ENCODE assay signal across 11 cellular contexts in the genomic region with DNA sequence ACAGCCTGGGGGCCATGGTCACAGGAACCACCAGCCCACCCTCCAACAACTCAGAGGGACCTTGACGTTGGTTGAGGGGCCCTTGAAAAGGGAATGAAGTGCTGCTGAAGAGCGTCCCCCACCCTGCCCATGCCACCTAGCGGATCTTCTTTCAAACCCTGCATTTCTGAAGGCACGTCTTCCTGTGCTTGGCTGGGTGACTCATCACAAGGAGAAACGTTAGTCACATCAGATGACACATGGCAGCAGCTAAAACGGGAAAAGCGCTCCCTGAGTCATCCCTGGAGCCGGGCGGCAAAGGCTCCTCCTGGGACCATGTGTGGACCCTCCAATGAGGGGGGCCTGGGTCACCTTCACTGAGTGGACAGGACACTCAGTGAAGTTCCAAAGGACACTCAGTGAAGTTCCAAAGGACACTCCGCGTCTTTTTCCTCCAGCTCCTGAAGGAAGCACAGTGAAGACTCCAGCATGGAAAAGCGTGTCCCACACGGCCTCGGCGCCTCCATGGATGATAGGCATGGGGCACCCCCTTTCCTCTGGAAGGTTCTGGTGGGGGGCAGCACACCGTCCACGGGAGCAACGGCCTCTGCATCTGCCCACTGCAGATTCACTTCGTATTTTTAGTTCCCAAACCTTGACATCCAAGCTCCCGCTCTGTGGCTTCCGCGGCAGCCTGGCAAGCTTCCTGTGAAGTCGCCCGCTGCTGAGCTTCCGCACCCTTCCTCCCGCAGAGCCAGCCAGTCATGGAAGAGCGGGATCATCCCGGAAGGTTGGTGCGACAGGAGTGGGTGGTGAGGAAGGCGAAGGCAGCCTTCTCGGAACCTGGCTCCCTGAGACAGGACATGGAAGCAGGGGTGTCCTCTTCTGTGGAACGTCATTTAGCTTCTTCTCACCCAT.
DNase-seq lines count a peak whose midpoint lies in the region; ATAC-seq, FAIRE-seq and TF ChIP-seq lines count a peak whose summit lies in the region.
"Had no signal": no experiment of that assay in that cellular context is flagged by ENCODE, and none has a peak within 500 bp of the region (broad histone marks: within the 10 kb centered on the region; RNA-seq: fewer than 3 reads in every experiment).

No MANE protein-coding gene starts in this region.

- no peaks in the 10 kb centered on the region for H3K27me3 Mint-ChIP-seq in activated CD8-positive, alpha-beta memory T cell treated with anti-CD3 and anti-CD28 coated beads, Interleukin-2, amount 10 ng/mL, durations not matched to agents 7 days and 5 days

- CTCF ChIA-PET in activated CD8-positive, alpha-beta memory T cell treated with anti-CD3 and anti-CD28 coated beads, Interleukin-2, amount 10 ng/mL, durations not matched to agents 7 days and 5 days (lab: Charles Lee), result no interaction called here
- CTCF ChIA-PET in HEK293T (lab: Yijun Ruan, JAX), result interaction anchor here (0.6 kb wide), 3 partner anchors 125 to 1991 kb away, joined by 3 read pairs; no protein-coding TSS in a partner anchor

- H3K27ac Mint-ChIP-seq in activated CD8-positive, alpha-beta memory T cell treated with anti-CD3 and anti-CD28 coated beads, Interleukin-2, amount 10 ng/mL, durations not matched to agents 7 days and 5 days, result no peak overlapping the region

- peak; percentile 68 for FAIRE-seq in RCC 7860 (lab: Jason Lieb, UNC)

- TF ChIP-seq POLR2A in lower leg skin (IDR thresholded peaks at IDR 0.05), result no peak

- 78 to 79% methylated on average over 31 to 32 of the region's 32 CpGs for WGBS in lower leg skin, 2 donors

- POLR2A ChIA-PET in HEK293T (lab: Yijun Ruan, JAX), result no interaction called here

- peaks cover 32% of the 10 kb centered on the region for H3K4me1 Mint-ChIP-seq in activated CD8-positive, alpha-beta memory T cell treated with anti-CD3 and anti-CD28 coated beads, Interleukin-2, amount 10 ng/mL, durations not matched to agents 7 days and 5 days

- intact Hi-C loops in lower leg skin (cut with DNase I; ENCODE audit: low total_unique reads), result no loop called here

- H3K9me3 Mint-ChIP-seq in activated CD8-positive, alpha-beta memory T cell treated with anti-CD3 and anti-CD28 coated beads, Interleukin-2, amount 10 ng/mL, durations not matched to agents 7 days and 5 days (ENCODE audit: low read depth), result peaks cover 5% of the 10 kb centered on the region

- peak; percentile 78 for ATAC-seq in esophagus mucosa
- ATAC-seq in HG03108 (IDR thresholded peaks at IDR 0.05; ENCODE audit: unreplicated experiment), result no peak
- no peak for ATAC-seq in activated CD8-positive, alpha-beta memory T cell treated with anti-CD3 and anti-CD28 coated beads, Interleukin-2, amount 10 ng/mL, durations not matched to agents 7 days and 5 days
- ATAC-seq: left colon had no signal

- peaks cover 13% of the 10 kb centered on the region for H3K36me3 Mint-ChIP-seq in activated CD8-positive, alpha-beta memory T cell treated with anti-CD3 and anti-CD28 coated beads, Interleukin-2, amount 10 ng/mL, durations not matched to agents 7 days and 5 days

- no peak overlapping the region for H3K4me3 Mint-ChIP-seq in activated CD8-positive, alpha-beta memory T cell treated with anti-CD3 and anti-CD28 coated beads, Interleukin-2, amount 10 ng/mL, durations not matched to agents 7 days and 5 days

- H3K4me3 ChIP-seq in lower leg skin (ENCODE audit: low read depth, poor library complexity, severe bottlenecking), result no peak overlapping the region
- H3K4me3 ChIP-seq: skin epidermis had no signal

- DNase-seq in stimulated activated CD4-positive, alpha-beta T cell treated with anti-CD3 and anti-CD28 coated beads, Interleukin-15, amount 100 ng/mL, for 24 hours, result peak; percentile 18
- DNase-seq in stimulated activated CD4-positive, alpha-beta T cell treated with anti-CD3 and anti-CD28 coated beads, Interleukin-4, amount 100 ng/mL, for 24 hours, result no peak
- DNase-seq in RCC 7860 (ENCODE audit: low spot score) (peak; percentile 80), lower leg skin (ENCODE audit: low spot score in 2 of 2) (no peak), HEK293T (ENCODE audit: extremely low spot score) (no peak)
- no peak for DNase-seq in activated CD8-positive, alpha-beta memory T cell treated with anti-CD3 and anti-CD28 coated beads, Interleukin-2, amount 10 ng/mL, durations not matched to agents 7 days and 5 days
- DNase-seq: Caco-2, left colon had no signal

- TF ChIP-seq CTCF in lower leg skin (IDR thresholded peaks at IDR 0.05), result no peak

TF ChIP-seq in HEK293T, 16 proteins besides CTCF, POLR2A, EP300 and RAD21:
- TF ChIP-seq CTBP1 (IDR thresholded peaks at IDR 0.05; ENCODE audit: borderline replicate concordance) (no peak), FOXA1 (IDR thresholded peaks at IDR 0.05) (no peak), ELF4 (IDR thresholded peaks at IDR 0.05) (no peak)

Comparison
In these comparisons a context has a peak if more than half of its experiments do, and no peak if none do; other contexts are left out.
1. DNase-seq: peak in stimulated activated CD4-positive, alpha-beta T cell treated with anti-CD3 and anti-CD28 coated beads, Interleukin-15, amount 100 ng/mL, for 24 hours (single experiment) and RCC 7860 (single experiment); none in stimulated activated CD4-positive, alpha-beta T cell treated with anti-CD3 and anti-CD28 coated beads, Interleukin-4, amount 100 ng/mL, for 24 hours (single experiment), lower leg skin (0 of 2), activated CD8-positive, alpha-beta memory T cell treated with anti-CD3 and anti-CD28 coated beads, Interleukin-2, amount 10 ng/mL, durations not matched to agents 7 days and 5 days (single experiment) and HEK293T (single experiment).